In genomic region chr2:134202361-134202760, GRCh38 we compare ENCODE assay signal across 21 cellular contexts. TPM values are rescaled to one million over a fixed set of nuclear protein-coding genes. Genes with fewer than 3 reads are reported as not detected.
A peak's percentile ranks its signal among the peaks of the same experiment; 100 is the strongest.
DNase-seq lines count a peak whose midpoint lies in the region; ATAC-seq, FAIRE-seq and TF ChIP-seq lines count a peak whose summit lies in the region.
"Had no signal": no experiment of that assay in that cellular context is flagged by ENCODE, and none has a peak within 500 bp of the region (broad histone marks: within the 10 kb centered on the region; RNA-seq: fewer than 3 reads in every experiment).

No MANE protein-coding gene starts in this region.

- H3K27me3 Mint-ChIP-seq in T-cell: no peaks in the 10 kb centered on the region
- H3K27me3 Mint-ChIP-seq in natural killer cell (ENCODE audit: low read depth in 2 of 2): no peaks in the 10 kb centered on the region
- H3K27me3 Mint-ChIP-seq: activated CD4-positive, alpha-beta T cell treated with anti-CD3 and anti-CD28 coated beads for 36 hours had no signal

- CTCF ChIA-PET in T-cell (lab: Charles Lee): interaction anchor here (0.6 to 1.3 kb wide), 4 partner anchors 13 to 143 kb away, joined by 3 to 6 read pairs (median 4); no protein-coding TSS in a partner anchor

- H3K4me1 Mint-ChIP-seq in T-cell (peaks cover 51 to 54% (median 51%) of the 10 kb centered on the region in 3 donors), natural killer cell (peaks cover 35 to 39% of the 10 kb centered on the region in 2 donors)

- H3K4me3 ChIP-seq in AG10803 (ENCODE audit: low read length): no peak overlapping the region
- H3K4me3 ChIP-seq: ascending aorta, HAP-1, SJCRH30, uterus had no signal

- TF ChIP-seq CTCF in AG10803 (conservative IDR thresholded peaks at IDR 0.05; ENCODE audit: low read length) (no peak), natural killer cell (IDR thresholded peaks at IDR 0.05) (no peak)

- no peak for TF ChIP-seq POLR2A in GM12892 (IDR thresholded peaks at IDR 0.05; ENCODE audit: low read depth, low read length)

- intact Hi-C loops in natural killer cell (cut with micrococcal nuclease): no loop called here

- H3K36me3 Mint-ChIP-seq in T-cell (no peaks in the 10 kb centered on the region), natural killer cell (no peaks in the 10 kb centered on the region)

- FAIRE-seq in GM12892 (lab: Jason Lieb, UNC): no peak

- peak overlapping the region; percentile 25 to 53 for H3K27ac Mint-ChIP-seq in T-cell
- H3K27ac Mint-ChIP-seq in natural killer cell: no peak overlapping the region
- H3K27ac Mint-ChIP-seq: activated CD4-positive, alpha-beta T cell treated with anti-CD3 and anti-CD28 coated beads for 36 hours had no signal

- POLR2A ChIA-PET in T-cell (lab: Charles Lee): no interaction called here

- no peak overlapping the region for H3K4me3 Mint-ChIP-seq in T-cell
- no peak overlapping the region for H3K4me3 Mint-ChIP-seq in natural killer cell
- H3K4me3 Mint-ChIP-seq: activated CD4-positive, alpha-beta T cell treated with anti-CD3 and anti-CD28 coated beads for 36 hours had no signal

- peak; percentile 26 for DNase-seq in AG10803 (ENCODE audit: low read depth)
- DNase-seq in EL: peak; percentile 33
- DNase-seq in T-cell: no peak
- peak; percentile 79 for DNase-seq in islet precursor cell
- DNase-seq in natural killer cell: no peak
- no peak for DNase-seq in GM12892 (ENCODE audit: insufficient read length)
- no peak for DNase-seq in GDM1 (lab: John Stamatoyannopoulos, UW)
- DNase-seq: activated CD4-positive, alpha-beta T cell treated with anti-CD3 and anti-CD28 coated beads for 36 hours; activated CD8-positive, alpha-beta memory T cell treated with anti-CD3 and anti-CD28 coated beads, Interleukin-2, amount 50 U/mL, for 48 hours; activated naive CD4-positive, alpha-beta T cell; foreskin keratinocyte; NCI-H1417 treated with DMSO at 0.1 percent for 48 hours; NCI-H524; stimulated activated CD4-positive, alpha-beta T cell treated with anti-CD3 and anti-CD28 coated beads, Interleukin-1b, Interleukin-23, amount 100 ng/mL, for 48 hours; uterus had no signal

- H3K9me3 Mint-ChIP-seq in T-cell: no peaks in the 10 kb centered on the region
- H3K9me3 Mint-ChIP-seq in natural killer cell: no peaks in the 10 kb centered on the region

- no peak for ATAC-seq in T-cell (replicated peaks in 1 of 4)
- ATAC-seq in natural killer cell: no peak
- ATAC-seq in HG02973 (IDR thresholded peaks at IDR 0.05; ENCODE audit: unreplicated experiment): no peak
- ATAC-seq: activated CD4-positive, alpha-beta T cell treated with anti-CD3 and anti-CD28 coated beads for 36 hours; foreskin keratinocyte; left lobe of liver; sciatic nerve had no signal

RNA-seq across cellular contexts. Expression of gene MGAT5, which starts 51.5 kb away (rescaled TPM):
- 10 to 100 TPM; 61.1 to 94.9 (median 81.8) TPM for total RNA-seq in T-cell
- total RNA-seq in natural killer cell: 10 to 100 TPM; 39.7 to 58.2 (median 57.0) TPM
- 23.7 TPM for polyA plus RNA-seq in GM12892 (2012; ENCODE audit: missing spikeins)

Comparison
In these comparisons a context has a peak if more than half of its experiments do, and no peak if none do; other contexts are left out.
1. DNase-seq: peak in AG10803 (single experiment), EL (single experiment) and islet precursor cell (single experiment); none in T-cell (0 of 34), natural killer cell (single experiment), GM12892 (single experiment) and GDM1 (single experiment).
2. H3K27ac Mint-ChIP-seq: peak in T-cell (2 of 2); none in natural killer cell (0 of 2).